8 cellular contexts compared by ENCODE assay signal in genomic region chr10:132396495-132397035, GRCh38. TPM values are rescaled to one million over a fixed set of nuclear protein-coding genes. Genes with fewer than 3 reads are reported as not detected.
DNase-seq lines count a peak whose midpoint lies in the region; ATAC-seq and TF ChIP-seq lines count a peak whose summit lies in the region.

No MANE protein-coding gene starts in this region.

- TF ChIP-seq CTCF in neural cell (IDR thresholded peaks at IDR 0.05; ENCODE audit: poor library complexity, severe bottlenecking) (peak; percentile 48), vagina (IDR thresholded peaks at IDR 0.05) (no peak)

- H3K27me3 ChIP-seq in CD8-positive, alpha-beta memory T cell (ENCODE audit: insufficient read depth, low read length, poor library complexity, severe bottlenecking): no peaks in the 10 kb centered on the region
- H3K27me3 ChIP-seq in neural cell (ENCODE audit: insufficient read depth, low read depth, low read length): no peaks in the 10 kb centered on the region
- H3K27me3 ChIP-seq in vagina: no peaks in the 10 kb centered on the region

- no peak for TF ChIP-seq RAD21 in neural cell (conservative IDR thresholded peaks at IDR 0.05)

- H3F3A ChIP-seq in neural cell (ENCODE audit: insufficient read depth, low read length, poor library complexity, severe bottlenecking): no peaks in the 10 kb centered on the region

- CTCF ChIA-PET in CD8-positive, alpha-beta memory T cell (lab: Charles Lee): interaction anchor here (1.0 to 4.0 kb wide), 2 partner anchors 9 to 50 kb away, joined by 4 to 17 read pairs; no protein-coding TSS in a partner anchor
- CTCF ChIA-PET in activated CD8-positive, alpha-beta T cell treated with anti-CD3 and anti-CD28 coated beads, Interleukin-2, amount 10 ng/mL, durations not matched to agents 7 days and 5 days (lab: Charles Lee): interaction anchor here (1.1 kb wide), 1 partner anchor 50 kb away, joined by 3 read pairs; no protein-coding TSS in a partner anchor

- H3K27ac ChIP-seq in CD8-positive, alpha-beta memory T cell (ENCODE audit: low read depth, low read length): peak overlapping the region; percentile 43
- H3K27ac ChIP-seq in neural cell (ENCODE audit: low read length) (no peak overlapping the region), vagina (peak overlapping the region; percentile 96)

- TF ChIP-seq POLR2A in erythroblast (IDR thresholded peaks at IDR 0.05; ENCODE audit: low read length): no peak
- TF ChIP-seq POLR2A in vagina (IDR thresholded peaks at IDR 0.05): no peak

- TF ChIP-seq EP300 in neural cell (conservative IDR thresholded peaks at IDR 0.05; ENCODE audit: poor library complexity, severe bottlenecking): no peak

- no peak overlapping the region for H3K4me3 ChIP-seq in CD8-positive, alpha-beta memory T cell (ENCODE audit: low read length)
- H3K4me3 ChIP-seq in neural cell (ENCODE audit: low read length) (peak overlapping the region; percentile 73), vagina (peak overlapping the region; percentile 77 to 80)

- H3K4me1 ChIP-seq in CD8-positive, alpha-beta memory T cell (ENCODE audit: insufficient read depth, low read length): peaks cover 17% of the 10 kb centered on the region
- peaks cover 59% of the 10 kb centered on the region for H3K4me1 ChIP-seq in vagina

- peaks cover 6% of the 10 kb centered on the region for H3K79me2 ChIP-seq in neural cell (replicated peaks; ENCODE audit: insufficient read depth, low read length)

- H3K9me3 Mint-ChIP-seq in CD8-positive, alpha-beta memory T cell: no peaks in the 10 kb centered on the region
- H3K9me3 Mint-ChIP-seq in activated CD8-positive, alpha-beta T cell treated with anti-CD3 and anti-CD28 coated beads, Interleukin-2, amount 10 ng/mL, durations not matched to agents 7 days and 5 days (ENCODE audit: insufficient read depth): no peaks in the 10 kb centered on the region

- peaks cover 0 to 2% (median 0%) of the 10 kb centered on the region in 3 donors for H3K36me3 Mint-ChIP-seq in CD8-positive, alpha-beta memory T cell
- peaks cover 3% of the 10 kb centered on the region for H3K36me3 Mint-ChIP-seq in activated CD8-positive, alpha-beta T cell treated with anti-CD3 and anti-CD28 coated beads, Interleukin-2, amount 10 ng/mL, durations not matched to agents 7 days and 5 days (ENCODE audit: low read depth)

- POLR2A ChIA-PET in CD8-positive, alpha-beta memory T cell (lab: Charles Lee): interaction anchor here (2.3 kb wide), 1 partner anchor 50 kb away, joined by 15 read pairs; no protein-coding TSS in a partner anchor
- POLR2A ChIA-PET in activated CD8-positive, alpha-beta T cell treated with anti-CD3 and anti-CD28 coated beads, Interleukin-2, amount 10 ng/mL, durations not matched to agents 7 days and 5 days (lab: Charles Lee): interaction anchor here (0.8 to 1.8 kb wide), 2 partner anchors 25 to 51 kb away, joined by 3 to 8 read pairs; no protein-coding TSS in a partner anchor

- intact Hi-C loops in vagina (cut with DNase I): loop anchor here (10.0 kb wide), 1 partner anchor 238 kb away; no protein-coding TSS in a partner anchor

- peaks cover 6 to 47% (median 17%) of the 10 kb centered on the region in 3 donors for H3K4me1 Mint-ChIP-seq in CD8-positive, alpha-beta memory T cell
- H3K4me1 Mint-ChIP-seq in activated CD8-positive, alpha-beta T cell treated with anti-CD3 and anti-CD28 coated beads, Interleukin-2, amount 10 ng/mL, durations not matched to agents 7 days and 5 days (ENCODE audit: low read depth): peaks cover 23% of the 10 kb centered on the region

- no peak overlapping the region for H3K4me2 ChIP-seq in neural cell (ENCODE audit: low read length)

- H3K9me2 ChIP-seq in neural cell (ENCODE audit: insufficient read depth, low read length): no peaks in the 10 kb centered on the region

- peak overlapping the region; percentile 74 for H3K9ac ChIP-seq in neural cell (ENCODE audit: low read length)

- DNase-seq in CD8-positive, alpha-beta memory T cell: peak; percentile 58 to 80 (median 76)
- DNase-seq in LoVo (ENCODE audit: low spot score): peak; percentile 56
- DNase-seq in activated CD8-positive, alpha-beta T cell treated with anti-CD3 and anti-CD28 coated beads, Interleukin-2, amount 10 ng/mL, durations not matched to agents 7 days and 5 days: peak; percentile 73
- DNase-seq in erythroblast (lab: John Stamatoyannopoulos, UW): peak; percentile 61 to 62
- no peak for DNase-seq in vagina (ENCODE audit: extremely low spot score in 2 of 2)
- no peak for DNase-seq in DMS79 (lab: John Stamatoyannopoulos, UW)

- no peak overlapping the region for H3K4me3 Mint-ChIP-seq in CD8-positive, alpha-beta memory T cell
- no peak overlapping the region for H3K4me3 Mint-ChIP-seq in activated CD8-positive, alpha-beta T cell treated with anti-CD3 and anti-CD28 coated beads, Interleukin-2, amount 10 ng/mL, durations not matched to agents 7 days and 5 days

- no peak overlapping the region for H2AFZ ChIP-seq in neural cell (ENCODE audit: low read depth, low read length)

- no peaks in the 10 kb centered on the region for H3K27me3 Mint-ChIP-seq in CD8-positive, alpha-beta memory T cell
- no peaks in the 10 kb centered on the region for H3K27me3 Mint-ChIP-seq in activated CD8-positive, alpha-beta T cell treated with anti-CD3 and anti-CD28 coated beads, Interleukin-2, amount 10 ng/mL, durations not matched to agents 7 days and 5 days (ENCODE audit: low read depth)

- no peaks in the 10 kb centered on the region for H3K36me3 ChIP-seq in CD8-positive, alpha-beta memory T cell (ENCODE audit: insufficient read depth, low read length)
- H3K36me3 ChIP-seq in neural cell (ENCODE audit: insufficient read depth, low read length) (no peaks in the 10 kb centered on the region), vagina (no peaks in the 10 kb centered on the region)

- no peak overlapping the region for H3K27ac Mint-ChIP-seq in CD8-positive, alpha-beta memory T cell
- no peak overlapping the region for H3K27ac Mint-ChIP-seq in activated CD8-positive, alpha-beta T cell treated with anti-CD3 and anti-CD28 coated beads, Interleukin-2, amount 10 ng/mL, durations not matched to agents 7 days and 5 days

- ATAC-seq in GM21423 (IDR thresholded peaks at IDR 0.05; ENCODE audit: unreplicated experiment): peak; percentile 49
- ATAC-seq in activated CD8-positive, alpha-beta T cell treated with anti-CD3 and anti-CD28 coated beads, Interleukin-2, amount 10 ng/mL, durations not matched to agents 7 days and 5 days: peak; percentile 80

- H3K9me3 ChIP-seq in CD8-positive, alpha-beta memory T cell (ENCODE audit: low read length): no peaks in the 10 kb centered on the region
- H3K9me3 ChIP-seq in neural cell (ENCODE audit: low read length) (no peaks in the 10 kb centered on the region), vagina (no peaks in the 10 kb centered on the region)

- H4K20me1 ChIP-seq in neural cell (ENCODE audit: insufficient read depth): no peaks in the 10 kb centered on the region

TF ChIP-seq in neural cell, 6 proteins besides CTCF, POLR2A, EP300 and RAD21:
- TF ChIP-seq TAF1 (IDR thresholded peaks at IDR 0.05; ENCODE audit: low read depth): no peak
- no peak for TF ChIP-seq SMC3 (conservative IDR thresholded peaks at IDR 0.05; ENCODE audit: poor library complexity)
- peak; percentile 39 for TF ChIP-seq MXI1 (conservative IDR thresholded peaks at IDR 0.05; ENCODE audit: poor library complexity, severe bottlenecking)
- TF ChIP-seq POLR2AphosphoS5 (IDR thresholded peaks at IDR 0.05): no peak

RNA-seq across cellular contexts. Expression of gene PWWP2B, which starts 0.4 kb away (rescaled TPM):
- 1 to 10 TPM; 3.1 to 3.7 TPM for total RNA-seq in CD8-positive, alpha-beta memory T cell
- 4.4 TPM for polyA plus RNA-seq in CD8-positive, alpha-beta memory T cell
- total RNA-seq in activated CD8-positive, alpha-beta T cell treated with anti-CD3 and anti-CD28 coated beads, Interleukin-2, amount 10 ng/mL, durations not matched to agents 7 days and 5 days: 10 to 100 TPM; 15.0 to 15.7 TPM
- 10.7 and 13.0 TPM in 2 replicates for polyA plus RNA-seq in neural cell
- 21.1 and 24.8 TPM in 2 replicates for polyA minus RNA-seq in neural cell
- total RNA-seq in vagina: 14.7 TPM

Comparison
In these comparisons a context has a peak if more than half of its experiments do, and no peak if none do; other contexts are left out.
1. DNase-seq: peak in CD8-positive, alpha-beta memory T cell (5 of 5), LoVo (single experiment), activated CD8-positive, alpha-beta T cell treated with anti-CD3 and anti-CD28 coated beads, Interleukin-2, amount 10 ng/mL, durations not matched to agents 7 days and 5 days (single experiment) and erythroblast (2 of 2); none in vagina (0 of 2) and DMS79 (single experiment).